ENCODE assay signal across 8 cellular contexts in the genomic region with DNA sequence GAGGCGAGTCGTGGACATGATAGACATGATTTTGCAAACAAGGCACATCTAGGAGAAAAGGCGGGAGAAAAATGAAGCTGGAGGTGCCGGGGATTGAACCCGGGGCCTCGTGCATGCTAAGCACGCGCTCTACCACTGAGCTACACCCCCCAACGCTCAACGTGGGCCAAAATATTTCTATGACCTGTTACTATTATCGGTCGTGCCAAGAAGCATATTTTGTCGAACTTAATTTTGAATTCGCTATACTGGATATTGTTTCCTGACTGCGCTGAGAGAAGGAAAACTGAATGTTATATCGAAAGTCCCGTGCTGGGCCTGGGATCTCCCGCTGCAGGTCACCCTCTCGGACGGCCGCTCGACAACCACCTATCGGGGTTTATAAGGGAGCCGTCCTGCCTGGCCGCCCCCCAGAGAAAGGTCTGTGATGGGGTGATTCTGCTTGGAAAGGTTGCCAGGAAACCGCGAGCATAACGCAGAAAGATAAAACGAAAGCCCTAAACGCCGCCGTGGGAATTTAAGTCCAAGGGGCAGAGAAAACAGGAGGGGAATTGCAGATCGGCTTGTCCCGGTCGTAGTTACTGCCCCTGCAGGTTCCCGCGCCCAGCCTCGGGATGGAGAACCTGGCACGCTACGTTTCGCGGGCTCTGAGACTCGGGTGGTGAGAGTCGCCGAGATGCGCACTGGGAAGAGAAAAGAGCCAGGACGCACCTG.
DNase-seq lines count a peak whose midpoint lies in the region; ATAC-seq and TF ChIP-seq lines count a peak whose summit lies in the region.

No MANE protein-coding gene starts in this region.

- peak overlapping the region; percentile 66 for H3K9ac ChIP-seq in neural cell (ENCODE audit: low read length)

- H3K9me2 ChIP-seq in neural cell (ENCODE audit: insufficient read depth, low read length), result no peaks in the 10 kb centered on the region

- peak; percentile 60 for TF ChIP-seq RAD21 in neural cell (conservative IDR thresholded peaks at IDR 0.05)

- no peaks in the 10 kb centered on the region for H3K36me3 ChIP-seq in neural cell (ENCODE audit: insufficient read depth, low read length)

- no peaks in the 10 kb centered on the region for H4K20me1 ChIP-seq in neural cell (ENCODE audit: insufficient read depth)

- TF ChIP-seq CTCF in GM13976 (IDR thresholded peaks at IDR 0.05; ENCODE audit: borderline replicate concordance, control extremely low read depth, extremely low read depth, insufficient read depth, missing control alignments) (no peak), RWPE1 (conservative IDR thresholded peaks at IDR 0.05; ENCODE audit: low read depth) (no peak), fibroblast of villous mesenchyme (IDR thresholded peaks at IDR 0.05; ENCODE audit: insufficient read depth, low read depth, low read length) (no peak), neural cell (IDR thresholded peaks at IDR 0.05; ENCODE audit: poor library complexity, severe bottlenecking) (no peak)

- peak; percentile 68 for DNase-seq in GM13976 (ENCODE audit: low spot score)
- DNase-seq in Kasumi-1 (lab: John Stamatoyannopoulos, UW), result peak; percentile 71 to 76
- DNase-seq in RWPE1 (ENCODE audit: low spot score), result peak; percentile 64
- peak; percentile 69 for DNase-seq in activated effector memory CD4-positive, alpha-beta T cell treated with Interleukin-2 at 50 U/mL for 16 hours
- DNase-seq in fibroblast of villous mesenchyme (ENCODE audit: low read depth), result peak; percentile 84
- peak; percentile 72 for DNase-seq in stimulated activated naive CD4-positive, alpha-beta T cell treated with Interleukin-2 at 50 U/mL for 16 hours (lab: John Stamatoyannopoulos, UW)

- peak overlapping the region; percentile 90 for H3K27ac ChIP-seq in RWPE1
- peak overlapping the region; percentile 69 for H3K27ac ChIP-seq in neural cell (ENCODE audit: low read length)

- peak overlapping the region; percentile 58 for H3K4me2 ChIP-seq in neural cell (ENCODE audit: low read length)

- H3K4me3 ChIP-seq in fibroblast of villous mesenchyme (ENCODE audit: low read depth, low read length) (peak overlapping the region; percentile 75), neural cell (ENCODE audit: low read length) (peak overlapping the region; percentile 77)

- in situ Hi-C loops in GM13976 (cut with MboI; ENCODE audit: low sequenced_read_pairs, unreplicated experiment), result no loop called here

- H3F3A ChIP-seq in neural cell (ENCODE audit: insufficient read depth, low read length, poor library complexity, severe bottlenecking), result peaks cover 9% of the 10 kb centered on the region

- ATAC-seq in HG02885 (IDR thresholded peaks at IDR 0.05; ENCODE audit: poor library complexity, unreplicated experiment), result no peak

- no peaks in the 10 kb centered on the region for H3K27me3 ChIP-seq in neural cell (ENCODE audit: insufficient read depth, low read depth, low read length)

- no peaks in the 10 kb centered on the region for H3K9me3 ChIP-seq in neural cell (ENCODE audit: low read length)

- CTCF ChIA-PET in RWPE1 (lab: Yijun Ruan, JAX), result interaction anchor here (0.7 to 1.8 kb wide), 3 partner anchors 24 to 57 kb away, joined by 3 to 8 read pairs (median 3); no protein-coding TSS in a partner anchor

- POLR2A ChIA-PET in RWPE1 (lab: Yijun Ruan, JAX; ENCODE audit: low non-redundant PET), result interaction anchor here (1.0 kb wide), 1 partner anchor 26 kb away, joined by 5 read pairs; no protein-coding TSS in a partner anchor

- peak overlapping the region; percentile 59 for H2AFZ ChIP-seq in neural cell (ENCODE audit: low read depth, low read length)

- TF ChIP-seq EP300 in neural cell (conservative IDR thresholded peaks at IDR 0.05; ENCODE audit: poor library complexity, severe bottlenecking), result no peak

- no peaks in the 10 kb centered on the region for H3K79me2 ChIP-seq in neural cell (replicated peaks; ENCODE audit: insufficient read depth, low read length)

TF ChIP-seq in neural cell, 6 proteins besides CTCF, POLR2A, EP300 and RAD21:
- TF ChIP-seq POLR2AphosphoS5 (IDR thresholded peaks at IDR 0.05) (no peak), SMC3 (conservative IDR thresholded peaks at IDR 0.05; ENCODE audit: poor library complexity) (no peak), EZH2 (IDR thresholded peaks at IDR 0.05; ENCODE audit: borderline replicate concordance, insufficient read depth, low read length, poor library complexity, severe bottlenecking) (no peak), MXI1 (conservative IDR thresholded peaks at IDR 0.05; ENCODE audit: poor library complexity, severe bottlenecking) (peak; percentile 76), TAF1 (IDR thresholded peaks at IDR 0.05; ENCODE audit: low read depth) (peak; percentile 63)
- TF ChIP-seq, protein P1, sequence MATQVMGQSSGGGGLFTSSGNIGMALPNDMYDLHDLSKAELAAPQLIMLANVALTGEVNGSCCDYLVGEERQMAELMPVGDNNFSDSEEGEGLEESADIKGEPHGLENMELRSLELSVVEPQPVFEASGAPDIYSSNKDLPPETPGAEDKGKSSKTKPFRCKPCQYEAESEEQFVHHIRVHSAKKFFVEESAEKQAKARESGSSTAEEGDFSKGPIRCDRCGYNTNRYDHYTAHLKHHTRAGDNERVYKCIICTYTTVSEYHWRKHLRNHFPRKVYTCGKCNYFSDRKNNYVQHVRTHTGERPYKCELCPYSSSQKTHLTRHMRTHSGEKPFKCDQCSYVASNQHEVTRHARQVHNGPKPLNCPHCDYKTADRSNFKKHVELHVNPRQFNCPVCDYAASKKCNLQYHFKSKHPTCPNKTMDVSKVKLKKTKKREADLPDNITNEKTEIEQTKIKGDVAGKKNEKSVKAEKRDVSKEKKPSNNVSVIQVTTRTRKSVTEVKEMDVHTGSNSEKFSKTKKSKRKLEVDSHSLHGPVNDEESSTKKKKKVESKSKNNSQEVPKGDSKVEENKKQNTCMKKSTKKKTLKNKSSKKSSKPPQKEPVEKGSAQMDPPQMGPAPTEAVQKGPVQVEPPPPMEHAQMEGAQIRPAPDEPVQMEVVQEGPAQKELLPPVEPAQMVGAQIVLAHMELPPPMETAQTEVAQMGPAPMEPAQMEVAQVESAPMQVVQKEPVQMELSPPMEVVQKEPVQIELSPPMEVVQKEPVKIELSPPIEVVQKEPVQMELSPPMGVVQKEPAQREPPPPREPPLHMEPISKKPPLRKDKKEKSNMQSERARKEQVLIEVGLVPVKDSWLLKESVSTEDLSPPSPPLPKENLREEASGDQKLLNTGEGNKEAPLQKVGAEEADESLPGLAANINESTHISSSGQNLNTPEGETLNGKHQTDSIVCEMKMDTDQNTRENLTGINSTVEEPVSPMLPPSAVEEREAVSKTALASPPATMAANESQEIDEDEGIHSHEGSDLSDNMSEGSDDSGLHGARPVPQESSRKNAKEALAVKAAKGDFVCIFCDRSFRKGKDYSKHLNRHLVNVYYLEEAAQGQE (IDR thresholded peaks at IDR 0.05; ENCODE audit: borderline replicate concordance), result peak; percentile 20
TF ChIP-seq in neural cell: peak in this region for 3.
